ENCODE assay signal across 13 cellular contexts in genomic region chr22:23782649-23783048, GRCh38. TPM values are rescaled to one million over a fixed set of nuclear protein-coding genes. Genes with fewer than 3 reads are reported as not detected.
A peak's percentile ranks its signal among the peaks of the same experiment; 100 is the strongest.
DNase-seq lines count a peak whose midpoint lies in the region; ATAC-seq and TF ChIP-seq lines count a peak whose summit lies in the region.
"Had no signal": no experiment of that assay in that cellular context is flagged by ENCODE, and none has a peak within 500 bp of the region (broad histone marks: within the 10 kb centered on the region; RNA-seq: fewer than 3 reads in every experiment).

No MANE protein-coding gene starts in this region.

- peak overlapping the region; percentile 100 for H3K27ac ChIP-seq in BLaER1
- peak overlapping the region; percentile 81 for H3K27ac ChIP-seq in RWPE1
- H3K27ac ChIP-seq in osteoblast (ENCODE audit: low read depth, low read length), result no peak overlapping the region

- TF ChIP-seq CTCF in RWPE1 (conservative IDR thresholded peaks at IDR 0.05; ENCODE audit: low read depth), result no peak
- no peak for TF ChIP-seq CTCF in osteoblast (IDR thresholded peaks at IDR 0.05; ENCODE audit: extremely low read depth, low read depth, low read length)

- peak; percentile 1 for DNase-seq in Ammon's horn (ENCODE audit: low spot score)
- no peak for DNase-seq in RWPE1 (ENCODE audit: low spot score)
- DNase-seq in osteoblast (ENCODE audit: insufficient read length, low spot score, missing footprints), result peak; percentile 81
- DNase-seq in RPMI8226, result no peak
- DNase-seq: Calu3; CD4-positive, CD25-positive, alpha-beta regulatory T cell; DMS 273 treated with DMSO at 0.1 percent for 48 hours; HFFc6 had no signal

- no peaks in the 10 kb centered on the region for H3K9me3 ChIP-seq in BLaER1
- no peaks in the 10 kb centered on the region for H3K9me3 ChIP-seq in osteoblast (ENCODE audit: low read depth, low read length)
- H3K9me3 ChIP-seq: HAP-1 had no signal

- CTCF ChIA-PET in RWPE1 (lab: Yijun Ruan, JAX), result no interaction called here

- H3K4me1 ChIP-seq in BLaER1 (peaks cover 68% of the 10 kb centered on the region), osteoblast (ENCODE audit: insufficient read depth, low read length) (peaks cover 32% of the 10 kb centered on the region)

- peaks cover 7% of the 10 kb centered on the region for H3K79me2 ChIP-seq in osteoblast (ENCODE audit: insufficient read depth, low read length)

- peaks cover 5% of the 10 kb centered on the region for H4K20me1 ChIP-seq in BLaER1
- H4K20me1 ChIP-seq in osteoblast (ENCODE audit: insufficient read depth, low read length), result peaks cover 4% of the 10 kb centered on the region

- no peak for ATAC-seq in HG03095 (IDR thresholded peaks at IDR 0.05; ENCODE audit: unreplicated experiment)
- ATAC-seq in HG02938 (IDR thresholded peaks at IDR 0.05; ENCODE audit: unreplicated experiment), result no peak

- H3K9ac ChIP-seq in BLaER1, result peak overlapping the region; percentile 52

- H3K36me3 ChIP-seq in BLaER1, result peaks cover 52% of the 10 kb centered on the region
- H3K36me3 ChIP-seq in osteoblast (ENCODE audit: insufficient read depth, low read length), result no peaks in the 10 kb centered on the region

- no peak overlapping the region for H2AFZ ChIP-seq in osteoblast (ENCODE audit: low read length)

- H3K27me3 ChIP-seq in BLaER1, result no peaks in the 10 kb centered on the region
- no peaks in the 10 kb centered on the region for H3K27me3 ChIP-seq in osteoblast (ENCODE audit: insufficient read depth, low read length)

- H3K4me3 ChIP-seq in BLaER1, result no peak overlapping the region
- no peak overlapping the region for H3K4me3 ChIP-seq in osteoblast (ENCODE audit: insufficient read depth, low read length)
- H3K4me3 ChIP-seq: HAP-1 had no signal

- POLR2A ChIA-PET in RWPE1 (lab: Yijun Ruan, JAX; ENCODE audit: low non-redundant PET), result no interaction called here

- H3K4me2 ChIP-seq in BLaER1 (peak overlapping the region; percentile 84), osteoblast (ENCODE audit: insufficient read depth, low read length) (no peak overlapping the region)

RNA-seq across cellular contexts. Expression of gene SMARCB1, which starts 4.1 kb away (rescaled TPM):
- 49.2 and 51.3 TPM in 2 replicates for total RNA-seq in osteoblast

RNA-seq across cellular contexts. Expression of gene MMP11, which starts 10.0 kb away (rescaled TPM):
- 23.5 and 41.3 TPM in 2 replicates for total RNA-seq in osteoblast

RNA-seq across cellular contexts. Expression of gene CHCHD10, which starts 14.9 kb away (rescaled TPM):
- 0.88 and 1.1 TPM in 2 replicates for total RNA-seq in osteoblast

RNA-seq across cellular contexts. Expression of gene C22orf15, which starts 19.9 kb away (rescaled TPM):
- total RNA-seq in osteoblast, result 0.72 and 0.88 TPM in 2 replicates
- total RNA-seq: Calu3, Daoy had no signal

RNA-seq across cellular contexts. Expression of gene VPREB3, which starts 28.4 kb away (rescaled TPM):
- total RNA-seq in osteoblast, result not detected in 2 replicates
- total RNA-seq: Calu3, Daoy had no signal

Comparison
In these comparisons a context has a peak if more than half of its experiments do, and no peak if none do; other contexts are left out.
1. DNase-seq: peak in Ammon's horn (single experiment) and osteoblast (single experiment); none in RWPE1 (single experiment) and RPMI8226 (single experiment).